In genomic region chr9:109329274-109330258, GRCh38 we compare ENCODE assay signal across 9 cellular contexts. TPM values are rescaled to one million over a fixed set of nuclear protein-coding genes. Genes with fewer than 3 reads are reported as not detected.
DNase-seq lines count a peak whose midpoint lies in the region; ATAC-seq and TF ChIP-seq lines count a peak whose summit lies in the region.
"Had no signal": no experiment of that assay in that cellular context is flagged by ENCODE, and none has a peak within 500 bp of the region (broad histone marks: within the 10 kb centered on the region; RNA-seq: fewer than 3 reads in every experiment).

No MANE protein-coding gene starts in this region.

- TF ChIP-seq POLR2A in upper lobe of left lung (IDR thresholded peaks at IDR 0.05), result peak in 1 of 4 donors; percentile 12

- H3K9me3 Mint-ChIP-seq in stimulated activated naive B cell treated with anti-CD40 and anti-IgM and Interleukin-4, amounts not matched to agents 10 μg/mL and 1 μg/mL and 100 μg/mL, for 72 hours, result peaks cover 0 to 2% of the 10 kb centered on the region in 2 donors
- no peaks in the 10 kb centered on the region for H3K9me3 Mint-ChIP-seq in activated CD4-positive, alpha-beta T cell treated with anti-CD3 and anti-CD28 coated beads, Interleukin-2, amount 10 ng/mL, durations not matched to agents 24 days and 14 days

- no peaks in the 10 kb centered on the region for H3K36me3 Mint-ChIP-seq in stimulated activated naive B cell treated with anti-CD40 and anti-IgM and Interleukin-4, amounts not matched to agents 10 μg/mL and 1 μg/mL and 100 μg/mL, for 72 hours
- no peaks in the 10 kb centered on the region for H3K36me3 Mint-ChIP-seq in activated CD4-positive, alpha-beta T cell treated with anti-CD3 and anti-CD28 coated beads, Interleukin-2, amount 10 ng/mL, durations not matched to agents 24 days and 14 days (ENCODE audit: low read depth)

- 35 to 50% methylated on average over 21 of the region's 21 CpGs for WGBS in upper lobe of left lung, 2 donors

- TF ChIP-seq CTCF in astrocyte of the spinal cord (IDR thresholded peaks at IDR 0.05; ENCODE audit: low read depth, low read length) (no peak), upper lobe of left lung (IDR thresholded peaks at IDR 0.05) (no peak)

- no peak overlapping the region for H3K27ac Mint-ChIP-seq in stimulated activated naive B cell treated with anti-CD40 and anti-IgM and Interleukin-4, amounts not matched to agents 10 μg/mL and 1 μg/mL and 100 μg/mL, for 72 hours
- no peak overlapping the region for H3K27ac Mint-ChIP-seq in activated CD4-positive, alpha-beta T cell treated with anti-CD3 and anti-CD28 coated beads, Interleukin-2, amount 10 ng/mL, durations not matched to agents 24 days and 14 days

- no peak for TF ChIP-seq EP300 in upper lobe of left lung (IDR thresholded peaks at IDR 0.05)

- H3K4me3 ChIP-seq in astrocyte of the spinal cord (ENCODE audit: low read depth, low read length) (no peak overlapping the region), upper lobe of left lung (peak overlapping the region in 1 of 4 donors; percentile 13)

- peak; percentile 64 to 90 for ATAC-seq in upper lobe of left lung (ENCODE audit: low FRiP score in 2 of 2)
- ATAC-seq in stimulated activated naive B cell treated with anti-CD40 and anti-IgM and Interleukin-4, amounts not matched to agents 10 μg/mL and 1 μg/mL and 100 μg/mL, for 72 hours (replicated peaks), result no peak
- ATAC-seq in HG03135 (IDR thresholded peaks at IDR 0.05; ENCODE audit: unreplicated experiment), result no peak

- H3K27me3 Mint-ChIP-seq in stimulated activated naive B cell treated with anti-CD40 and anti-IgM and Interleukin-4, amounts not matched to agents 10 μg/mL and 1 μg/mL and 100 μg/mL, for 72 hours, result peaks cover 40 to 50% of the 10 kb centered on the region in 2 donors
- H3K27me3 Mint-ChIP-seq in activated CD4-positive, alpha-beta T cell treated with anti-CD3 and anti-CD28 coated beads, Interleukin-2, amount 10 ng/mL, durations not matched to agents 24 days and 14 days, result peaks cover 30% of the 10 kb centered on the region

- DNase-seq in DMS53 (lab: John Stamatoyannopoulos, UW) (peak; percentile 62), DMS53 treated with DMSO at 0.1 percent for 48 hours (lab: John Stamatoyannopoulos, UW; ENCODE audit: unreplicated experiment) (no peak), astrocyte of the spinal cord (ENCODE audit: low read depth, low spot score) (peak; percentile 64), left kidney (ENCODE audit: low read depth, low spot score) (peak; percentile 56), upper lobe of left lung (peak; percentile 54 to 70)
- no peak for DNase-seq in stimulated activated naive B cell treated with anti-CD40 and anti-IgM and Interleukin-4, amounts not matched to agents 10 μg/mL and 1 μg/mL and 100 μg/mL, for 72 hours
- no peak for DNase-seq in activated CD4-positive, alpha-beta T cell treated with anti-CD3 and anti-CD28 coated beads, Interleukin-2, amount 10 ng/mL, durations not matched to agents 24 days and 14 days
- DNase-seq: NCI-H2171 had no signal

- in situ Hi-C loops in astrocyte of the spinal cord (cut with HindIII; ENCODE audit: low sequenced_read_pairs), result no loop called here

- no peaks in the 10 kb centered on the region for H3K27me3 ChIP-seq in upper lobe of left lung

- no peak overlapping the region for H3K4me3 Mint-ChIP-seq in stimulated activated naive B cell treated with anti-CD40 and anti-IgM and Interleukin-4, amounts not matched to agents 10 μg/mL and 1 μg/mL and 100 μg/mL, for 72 hours
- no peak overlapping the region for H3K4me3 Mint-ChIP-seq in activated CD4-positive, alpha-beta T cell treated with anti-CD3 and anti-CD28 coated beads, Interleukin-2, amount 10 ng/mL, durations not matched to agents 24 days and 14 days

- peak overlapping the region; percentile 70 to 80 (median 72) for H3K27ac ChIP-seq in upper lobe of left lung

- intact Hi-C loops in activated CD4-positive, alpha-beta T cell treated with anti-CD3 and anti-CD28 coated beads, Interleukin-2, amount 10 ng/mL, durations not matched to agents 24 days and 14 days (cut with micrococcal nuclease), result loop anchor here (10.0 kb wide), 1 partner anchor 395 kb away; the partner anchor contains the start of genes ABITRAM and ELP1

- no peaks in the 10 kb centered on the region for H3K4me1 Mint-ChIP-seq in stimulated activated naive B cell treated with anti-CD40 and anti-IgM and Interleukin-4, amounts not matched to agents 10 μg/mL and 1 μg/mL and 100 μg/mL, for 72 hours
- H3K4me1 Mint-ChIP-seq in activated CD4-positive, alpha-beta T cell treated with anti-CD3 and anti-CD28 coated beads, Interleukin-2, amount 10 ng/mL, durations not matched to agents 24 days and 14 days, result peaks cover 2% of the 10 kb centered on the region

- no peaks in the 10 kb centered on the region for H3K9me3 ChIP-seq in upper lobe of left lung

- H3K36me3 ChIP-seq in upper lobe of left lung, result no peaks in the 10 kb centered on the region

- H3K4me1 ChIP-seq in upper lobe of left lung, result peaks cover 4 to 43% (median 15%) of the 10 kb centered on the region in 4 donors

RNA-seq across cellular contexts. Expression of gene EPB41L4B, which starts 8.7 kb away (rescaled TPM):
- 10 to 100 TPM in 3 of 6 donors, 1 to 10 TPM in 3; 8.3 to 28.0 (median 10.9) TPM for total RNA-seq in upper lobe of left lung
- 1.2 and 1.5 TPM in 2 replicates for total RNA-seq in activated CD4-positive, alpha-beta T cell treated with anti-CD3 and anti-CD28 coated beads, Interleukin-2, amount 10 ng/mL, durations not matched to agents 24 days and 14 days

Comparison
In these comparisons a context has a peak if more than half of its experiments do, and no peak if none do; other contexts are left out.
1. DNase-seq: peak in DMS53 (single experiment), astrocyte of the spinal cord (single experiment), left kidney (single experiment) and upper lobe of left lung (2 of 2); none in DMS53 treated with DMSO at 0.1 percent for 48 hours (single experiment), stimulated activated naive B cell treated with anti-CD40 and anti-IgM and Interleukin-4, amounts not matched to agents 10 μg/mL and 1 μg/mL and 100 μg/mL, for 72 hours (single experiment) and activated CD4-positive, alpha-beta T cell treated with anti-CD3 and anti-CD28 coated beads, Interleukin-2, amount 10 ng/mL, durations not matched to agents 24 days and 14 days (single experiment).
2. ATAC-seq: peak in upper lobe of left lung (2 of 2); none in stimulated activated naive B cell treated with anti-CD40 and anti-IgM and Interleukin-4, amounts not matched to agents 10 μg/mL and 1 μg/mL and 100 μg/mL, for 72 hours (0 of 2) and HG03135 (single experiment).